Comparison of ENCODE assay signal across 8 cellular contexts in the genomic region with DNA sequence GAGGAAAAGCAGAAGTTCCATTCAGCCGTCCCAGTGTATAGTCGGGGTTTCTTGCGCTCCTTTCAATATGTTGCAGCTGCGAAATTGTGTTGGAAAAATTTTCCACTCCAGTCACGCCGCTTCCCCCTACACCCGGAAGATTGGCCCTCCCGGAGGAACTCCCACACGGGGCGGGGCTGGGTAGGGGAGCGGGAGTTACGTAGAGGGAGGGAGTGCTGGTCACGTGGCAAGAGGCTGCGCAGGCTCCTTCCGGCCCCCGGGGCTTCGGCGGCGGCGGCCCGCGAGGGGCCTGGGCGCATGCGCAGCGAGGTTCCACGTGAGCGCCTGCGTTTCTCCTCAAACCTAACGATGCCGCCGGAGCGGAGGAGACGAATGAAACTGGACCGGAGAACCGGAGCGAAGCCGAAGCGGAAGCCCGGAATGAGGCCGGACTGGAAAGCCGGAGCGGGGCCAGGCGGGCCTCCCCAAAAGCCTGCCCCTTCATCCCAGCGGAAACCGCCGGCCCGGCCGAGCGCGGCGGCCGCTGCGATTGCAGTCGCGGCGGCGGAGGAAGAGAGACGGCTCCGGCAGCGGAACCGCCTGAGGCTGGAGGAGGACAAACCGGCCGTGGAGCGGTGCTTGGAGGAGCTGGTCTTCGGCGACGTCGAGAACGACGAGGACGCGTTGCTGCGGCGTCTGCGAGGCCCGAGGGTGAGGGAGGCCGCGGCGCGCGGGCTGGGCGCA. TPM values are rescaled to one million over a fixed set of nuclear protein-coding genes. Genes with fewer than 3 reads are reported as not detected.
DNase-seq lines count a peak whose midpoint lies in the region; ATAC-seq, FAIRE-seq and TF ChIP-seq lines count a peak whose summit lies in the region.

A gene (plus strand): TSS at position 310 of the 723 bp plus-strand sequence. CDS start 39 bp downstream, at position 349.

- H3K9me2 ChIP-seq in OCI-LY1 (ENCODE audit: low read depth, low read length) = no peaks in the 10 kb centered on the region

- POLR2A ChIA-PET in endothelial cell of umbilical vein (lab: Charles Lee) = interaction anchor here (1.0 kb wide), 1 partner anchor 46 kb away, joined by 3 read pairs; no protein-coding TSS in a partner anchor

- H3K36me3 ChIP-seq in OCI-LY1 (ENCODE audit: insufficient read depth, low read length) (peaks cover 44% of the 10 kb centered on the region), endothelial cell of umbilical vein (ENCODE audit: control insufficient read depth in 2 of 2, extremely low read depth in 1 of 2, insufficient read depth in 2 of 2, low read length in 2 of 2) (no peaks in the 10 kb centered on the region)

- dilution Hi-C loops in endothelial cell of umbilical vein (cut with MboI; ENCODE audit: extremely low pct_ligation_motif_present, low sequenced_read_pairs) = no loop called here

- DNase-seq in DMS 273 (lab: John Stamatoyannopoulos, UW; ENCODE audit: unreplicated experiment) (peak; percentile 99), HuH-7 (ENCODE audit: low spot score) (peak; percentile 93), endothelial cell of umbilical vein (ENCODE audit: low read depth, low spot score) (peak; percentile 97), midbrain (lab: John Stamatoyannopoulos, UW) (peak; percentile 98)
- peak; percentile 96 for DNase-seq in activated CD8-positive, alpha-beta memory T cell treated with anti-CD3 and anti-CD28 coated beads, Interleukin-2, amount 50 U/mL, for 4 hours
- peak; percentile 93 to 95 for DNase-seq in stimulated activated CD8-positive, alpha-beta memory T cell treated with anti-CD3 and anti-CD28 coated beads, Interleukin-15, amount 100 ng/mL, for 48 hours (ENCODE audit: low read depth in 2 of 2)

- no TSS peak for BruUV-seq in endothelial cell of umbilical vein (replicated peaks; lab: Mats Ljungman, UMichigan)

- no peaks in the 10 kb centered on the region for H3K9me3 ChIP-seq in OCI-LY1 (ENCODE audit: low read length)
- H3K9me3 ChIP-seq in endothelial cell of umbilical vein (replicated peaks; ENCODE audit: control insufficient read depth, insufficient read depth, low read length) = no peaks in the 10 kb centered on the region

- no peaks in the 10 kb centered on the region for H3K9me1 ChIP-seq in endothelial cell of umbilical vein (replicated peaks; ENCODE audit: control insufficient read depth, extremely low read depth, insufficient read depth, low read length)

- H3K27me3 ChIP-seq in OCI-LY1 (ENCODE audit: insufficient read depth, low read length) = no peaks in the 10 kb centered on the region
- H3K27me3 ChIP-seq in endothelial cell of umbilical vein (ENCODE audit: control insufficient read depth in 2 of 2, insufficient read depth in 2 of 2, low read length in 2 of 2) = no peaks in the 10 kb centered on the region

- H3K4me1 ChIP-seq in OCI-LY1 (ENCODE audit: insufficient read depth, low read length, severe bottlenecking) (peaks cover 50% of the 10 kb centered on the region), endothelial cell of umbilical vein (ENCODE audit: control insufficient read depth, extremely low read depth, insufficient read depth, low read length) (peaks cover 19% of the 10 kb centered on the region)

- FAIRE-seq in endothelial cell of umbilical vein (lab: Jason Lieb, UNC) = no peak

- peak within 1 kb of the TSS; percentile 77 for H3K4me3 ChIP-seq in OCI-LY1 (ENCODE audit: low read depth, low read length, poor library complexity, severe bottlenecking)
- H3K4me3 ChIP-seq in endothelial cell of umbilical vein (replicated peaks in 1 of 3; ENCODE audit: insufficient read depth in 1 of 3, low read depth in 1 of 3, low read length in 3 of 3) = peak within 1 kb of the TSS; percentile 70 to 99 (median 88)

- H3K27ac ChIP-seq in OCI-LY1 (ENCODE audit: low read depth, low read length, poor library complexity, severe bottlenecking) (peak within 1 kb of the TSS; percentile 73), endothelial cell of umbilical vein (ENCODE audit: insufficient read depth, low read depth, low read length) (peak within 1 kb of the TSS; percentile 99)

- H2AFZ ChIP-seq in OCI-LY1 (ENCODE audit: low read length) (no peak within 1 kb of the TSS), endothelial cell of umbilical vein (ENCODE audit: low read depth, low read length) (peak within 1 kb of the TSS; percentile 92)

- H3K9ac ChIP-seq in OCI-LY1 (ENCODE audit: low read length) = peak within 1 kb of the TSS; percentile 90
- H3K9ac ChIP-seq in endothelial cell of umbilical vein (replicated peaks; ENCODE audit: extremely low read depth, insufficient read depth, low read length) = peak within 1 kb of the TSS; percentile 100

- no peaks in the 10 kb centered on the region for H4K20me1 ChIP-seq in OCI-LY1 (ENCODE audit: insufficient read depth, low read length)
- H4K20me1 ChIP-seq in endothelial cell of umbilical vein (replicated peaks; ENCODE audit: control insufficient read depth, extremely low read depth, insufficient read depth, low read length) = no peaks in the 10 kb centered on the region

- intact Hi-C loops in endothelial cell of umbilical vein (cut with micrococcal nuclease) = loop anchor here (1.0 to 5.0 kb wide), 4 partner anchors 36 to 393 kb away; a partner anchor contains a TSS

- H3F3A ChIP-seq in OCI-LY1 (ENCODE audit: insufficient read depth, low read length) = no peaks in the 10 kb centered on the region

- peak; percentile 65 for ATAC-seq in GM21526 (IDR thresholded peaks at IDR 0.05; ENCODE audit: low FRiP score, unreplicated experiment)

- H3K79me2 ChIP-seq in OCI-LY1 (ENCODE audit: insufficient read depth, low read length) (peaks cover 76% of the 10 kb centered on the region), endothelial cell of umbilical vein (ENCODE audit: control insufficient read depth, insufficient read depth, low read length) (peaks cover 67% of the 10 kb centered on the region)

- H3K4me2 ChIP-seq in OCI-LY1 (ENCODE audit: low read length) (peak within 1 kb of the TSS; percentile 91), endothelial cell of umbilical vein (ENCODE audit: insufficient read depth, low read length) (peak within 1 kb of the TSS; percentile 88)

- CTCF ChIA-PET in endothelial cell of umbilical vein (lab: Charles Lee) = interaction anchor here (1.0 to 1.5 kb wide), 2 partner anchors 13 to 94 kb away, joined by 3 read pairs; a partner anchor contains a TSS

- TF ChIP-seq CTCF in OCI-LY1 (IDR thresholded peaks at IDR 0.05; ENCODE audit: low read length) (no peak), endothelial cell of umbilical vein (IDR thresholded peaks at IDR 0.05; ENCODE audit: extremely low read depth in 1 of 2, insufficient read depth in 1 of 2, low read depth in 1 of 2, low read length in 2 of 2) (no peak)

- peak; percentile 63 for TF ChIP-seq POLR2A in endothelial cell of umbilical vein (IDR thresholded peaks at IDR 0.05; ENCODE audit: low read depth, low read length)

TF ChIP-seq in endothelial cell of umbilical vein, 7 proteins besides CTCF, POLR2A, EP300 and RAD21:
- no peak for TF ChIP-seq EZH2 (IDR thresholded peaks at IDR 0.05; ENCODE audit: borderline replicate concordance, low read depth, low read length, severe bottlenecking)
- peak; percentile 17 for TF ChIP-seq MYC (IDR thresholded peaks at IDR 0.05; ENCODE audit: low read depth, low read length)
- no peak for TF ChIP-seq POLR2AphosphoS5 (IDR thresholded peaks at IDR 0.05; ENCODE audit: insufficient read depth, low read depth, low read length)
- no peak for TF ChIP-seq FOS (IDR thresholded peaks at IDR 0.05; ENCODE audit: borderline replicate concordance, insufficient read depth, low read length)
- no peak for TF ChIP-seq JUN (IDR thresholded peaks at IDR 0.05; ENCODE audit: borderline replicate concordance, insufficient read depth, insufficient read length, low read depth)
- TF ChIP-seq, protein P1, sequence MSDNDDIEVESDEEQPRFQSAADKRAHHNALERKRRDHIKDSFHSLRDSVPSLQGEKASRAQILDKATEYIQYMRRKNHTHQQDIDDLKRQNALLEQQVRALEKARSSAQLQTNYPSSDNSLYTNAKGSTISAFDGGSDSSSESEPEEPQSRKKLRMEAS (IDR thresholded peaks at IDR 0.05; ENCODE audit: insufficient read depth, insufficient read length) = peak; percentile 95
- no peak for TF ChIP-seq GATA2 (IDR thresholded peaks at IDR 0.05; ENCODE audit: insufficient read depth, insufficient read length, low read depth, low read length)
TF ChIP-seq in endothelial cell of umbilical vein: peak in this region for 2.

RNA-seq across cellular contexts. Expression of the gene that starts here (rescaled TPM):
- total RNA-seq in endothelial cell of umbilical vein = 29.3 and 32.2 TPM in 2 replicates
- polyA plus RNA-seq in endothelial cell of umbilical vein = 5.7 and 9.1 TPM in 2 replicates
- 12.9 and 14.1 TPM in 2 replicates for polyA plus RNA-seq in endothelial cell of umbilical vein (2011; cell fraction: cytosol; rRNA removed)
- polyA plus RNA-seq in endothelial cell of umbilical vein (2011; cell fraction: nucleus; rRNA removed) = 15.6 and 19.7 TPM in 2 replicates
- polyA plus RNA-seq in endothelial cell of umbilical vein (2012) = 33.1 and 43.0 TPM in 2 replicates
- polyA minus RNA-seq in endothelial cell of umbilical vein = 6.1 and 8.0 TPM in 2 replicates
- 11.9 TPM for polyA minus RNA-seq in endothelial cell of umbilical vein (2011; cell fraction: cytosol; rRNA and poly(A)+ RNA removed)
- polyA minus RNA-seq in endothelial cell of umbilical vein (2011; cell fraction: nucleus; rRNA and poly(A)+ RNA removed) = 7.0 and 8.7 TPM in 2 replicates

Comparison
In these comparisons a context has a peak if more than half of its experiments do, and no peak if none do; other contexts are left out.
1. Peak in every context shown above with its lines: DNase-seq, ATAC-seq, H3K4me3 ChIP-seq and H3K27ac ChIP-seq.